In the genomic region with DNA sequence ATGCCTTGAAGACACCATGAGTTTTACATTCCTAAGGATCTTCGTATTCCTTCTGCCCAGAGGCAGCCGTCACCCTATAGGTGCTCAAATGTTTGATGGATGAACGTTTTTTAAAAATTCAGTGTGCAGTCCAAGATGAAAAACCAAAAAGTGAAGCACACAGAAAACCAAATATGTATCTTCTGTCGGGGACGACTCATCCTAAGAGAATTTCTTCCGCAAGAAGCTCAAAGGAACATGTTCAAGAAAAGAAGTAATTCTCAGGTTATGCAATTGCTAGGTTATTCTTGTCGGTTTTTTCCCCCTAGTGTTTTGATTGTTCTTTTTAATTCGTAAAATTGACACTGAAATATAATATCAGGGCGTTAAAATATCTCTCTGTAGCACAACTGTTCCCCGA, we compare ENCODE assay signal across 7 cellular contexts. TPM values are rescaled to one million over a fixed set of nuclear protein-coding genes. Genes with fewer than 3 reads are reported as not detected.
DNase-seq lines count a peak whose midpoint lies in the region; ATAC-seq and TF ChIP-seq lines count a peak whose summit lies in the region.

No MANE protein-coding gene starts in this region.

- H3K9ac ChIP-seq in H9 (ENCODE audit: extremely low read depth, insufficient read length, low read length) (peak overlapping the region; percentile 94), smooth muscle cell (ENCODE audit: low read depth) (peak overlapping the region; percentile 6)

- POLR2A ChIA-PET in T-cell (lab: Charles Lee): no interaction called here

- no peaks in the 10 kb centered on the region for H3K36me3 ChIP-seq in smooth muscle cell (ENCODE audit: low read depth)

- no peak overlapping the region for H3K4ac ChIP-seq in H9 (ENCODE audit: low read depth, low read length)

- H3T11ph ChIP-seq in H9 (ENCODE audit: low read length): no peak overlapping the region

- no peak overlapping the region for H4K8ac ChIP-seq in H9 (replicated peaks; ENCODE audit: insufficient read length, low read depth, low read length)

- H4K91ac ChIP-seq in H9 (ENCODE audit: insufficient read length, low read depth, low read length): no peak overlapping the region

- peaks cover 8% of the 10 kb centered on the region for H3K23me2 ChIP-seq in H9 (ENCODE audit: insufficient read length, low read depth, low read length, poor library complexity, severe bottlenecking)

- CTCF ChIA-PET in T-cell (lab: Charles Lee): interaction anchor here in 1 of 2 donors (2.5 kb wide), 1 partner anchor 12 kb away, joined by 17 read pairs; no protein-coding TSS in a partner anchor

- H3K79me1 ChIP-seq in H9 (ENCODE audit: insufficient read depth, low read depth, low read length, poor library complexity, severe bottlenecking): peaks cover 5% of the 10 kb centered on the region

- H2BK20ac ChIP-seq in H9 (ENCODE audit: low read depth, low read length, poor library complexity, severe bottlenecking): no peak overlapping the region

- H3K36me3 Mint-ChIP-seq in H9 (ENCODE audit: insufficient read depth in 1 of 3, low read depth in 3 of 3) (peaks cover 20 to 32% (median 26%) of the 10 kb centered on the region in 3 experiments), T-cell (no peaks in the 10 kb centered on the region)

- H3K9me3 Mint-ChIP-seq in H9 (no peaks in the 10 kb centered on the region), T-cell (no peaks in the 10 kb centered on the region)

- no peak overlapping the region for H2BK5ac ChIP-seq in H9 (ENCODE audit: insufficient read length, low read length)

- H3K27ac ChIP-seq in H9 (ENCODE audit: insufficient read length, low read depth, low read length) (no peak overlapping the region), smooth muscle cell (ENCODE audit: low read depth) (no peak overlapping the region)

- no peaks in the 10 kb centered on the region for H4K20me1 ChIP-seq in H9 (ENCODE audit: control insufficient read depth, insufficient read depth, insufficient read length)
- no peaks in the 10 kb centered on the region for H4K20me1 ChIP-seq in smooth muscle cell (ENCODE audit: low read depth)

- H3F3A ChIP-seq in smooth muscle cell (ENCODE audit: low read depth): no peaks in the 10 kb centered on the region

- H2BK12ac ChIP-seq in H9 (ENCODE audit: insufficient read length, low read depth, low read length): no peak overlapping the region

- H3K27me3 ChIP-seq in H9 (ENCODE audit: insufficient read depth, low read length): no peaks in the 10 kb centered on the region
- no peaks in the 10 kb centered on the region for H3K27me3 ChIP-seq in smooth muscle cell (ENCODE audit: low read depth)

- H3K23ac ChIP-seq in H9 (ENCODE audit: insufficient read length, low read depth, low read length): no peak overlapping the region

- WGBS in H9 (ENCODE audit: extremely low coverage, insufficient read length, low lambda C conversion rate): no CpG with 5 or more reads among the region's 10 CpGs
- 7% methylated on average over 10 of the region's 10 CpGs for WGBS in smooth muscle cell (ENCODE audit: low lambda C conversion rate)

- TF ChIP-seq CTCF in H9 (conservative IDR thresholded peaks at IDR 0.05) (no peak), foreskin fibroblast (IDR thresholded peaks at IDR 0.05; ENCODE audit: low read depth, low read length) (no peak), smooth muscle cell (IDR thresholded peaks at IDR 0.05; ENCODE audit: borderline replicate concordance, insufficient read depth, poor library complexity, severe bottlenecking) (no peak)

- ATAC-seq in T-cell (replicated peaks in 1 of 4): no peak
- no peak for ATAC-seq in HG02798 (IDR thresholded peaks at IDR 0.05; ENCODE audit: poor library complexity, unreplicated experiment)
- no peak for ATAC-seq in HG03159 (IDR thresholded peaks at IDR 0.05; ENCODE audit: unreplicated experiment)

- no peak overlapping the region for H2AFZ ChIP-seq in H9 (ENCODE audit: low read length)
- H2AFZ ChIP-seq in smooth muscle cell (ENCODE audit: low read depth): peak overlapping the region; percentile 60

- H3K27ac Mint-ChIP-seq in H9 (peak overlapping the region; percentile 68 to 99 (median 99); a peak in 5 of 7 replicates), T-cell (peak overlapping the region in 1 of 2 donors; percentile 76)

- H3K14ac ChIP-seq in H9 (ENCODE audit: insufficient read depth, low read length): peak overlapping the region; percentile 96; the same call in 1 of the 2 replicates

- no peaks in the 10 kb centered on the region for H3K9me3 ChIP-seq in H9 (ENCODE audit: control insufficient read depth, low read depth, low read length)
- no peaks in the 10 kb centered on the region for H3K9me3 ChIP-seq in smooth muscle cell (replicated peaks; ENCODE audit: low read depth)

- H3K27me3 Mint-ChIP-seq in H9 (ENCODE audit: low read depth): peaks cover 24% of the 10 kb centered on the region
- H3K27me3 Mint-ChIP-seq in T-cell: no peaks in the 10 kb centered on the region

- H2BK15ac ChIP-seq in H9 (ENCODE audit: low read depth, low read length): no peak overlapping the region

- no peak overlapping the region for H2AK5ac ChIP-seq in H9 (ENCODE audit: insufficient read length, low read length)

- H3K56ac ChIP-seq in H9 (ENCODE audit: insufficient read length, low read depth, low read length): no peak overlapping the region

- H3K79me2 ChIP-seq in H9 (ENCODE audit: insufficient read depth, low read length) (peaks cover 6% of the 10 kb centered on the region; the same call in 1 of the 2 replicates), smooth muscle cell (ENCODE audit: low read depth) (peaks cover 13% of the 10 kb centered on the region)

- no peak overlapping the region for H4K5ac ChIP-seq in H9 (ENCODE audit: insufficient read length, low read depth, low read length)

- H3K4me2 ChIP-seq in H9 (ENCODE audit: insufficient read depth, insufficient read length, low read length): peak overlapping the region; percentile 92
- peak overlapping the region; percentile 95 for H3K4me2 ChIP-seq in smooth muscle cell

- H3K4me3 Mint-ChIP-seq in H9: peak overlapping the region; percentile 90 to 96
- peak overlapping the region; percentile 89 to 91 (median 89) for H3K4me3 Mint-ChIP-seq in T-cell

- no peak overlapping the region for H2BK120ac ChIP-seq in H9 (ENCODE audit: low read depth, low read length, poor library complexity, severe bottlenecking)

- DNase-seq in H9: no peak
- no peak for DNase-seq in T-cell
- DNase-seq in foreskin fibroblast: peak; percentile 42 to 69
- no peak for DNase-seq in smooth muscle cell (lab: John Stamatoyannopoulos, UW; ENCODE audit: unreplicated experiment)
- no peak for DNase-seq in stimulated activated naive CD4-positive, alpha-beta T cell treated with Interleukin-2 at 50 U/mL for 16 hours (lab: John Stamatoyannopoulos, UW)

- H3K4me3 ChIP-seq in foreskin fibroblast (ENCODE audit: low read depth in 1 of 2, low read length in 2 of 2) (peak overlapping the region; percentile 53 to 65), smooth muscle cell (peak overlapping the region; percentile 76)

- H3K4me1 Mint-ChIP-seq in H9 (peaks cover 18 to 21% of the 10 kb centered on the region in 2 experiments), T-cell (peaks cover 15 to 22% (median 19%) of the 10 kb centered on the region in 3 donors)

- peak overlapping the region; percentile 86 for H3K18ac ChIP-seq in H9 (ENCODE audit: insufficient read length, low read depth, low read length)

- no peaks in the 10 kb centered on the region for H3K4me1 ChIP-seq in H9 (ENCODE audit: insufficient read depth, low read length)
- H3K4me1 ChIP-seq in smooth muscle cell (ENCODE audit: low read depth): peaks cover 8% of the 10 kb centered on the region

RNA-seq across cellular contexts. Expression of a gene that starts 1.4 kb away (rescaled TPM):
- total RNA-seq in H9 (2021) (196 and 200 TPM in 2 replicates), T-cell (10 to 100 TPM; 12.7 to 20.0 (median 17.8) TPM), smooth muscle cell (17.5 and 21.2 TPM in 2 replicates)
- polyA plus RNA-seq in smooth muscle cell: 33.9 and 44.5 TPM in 2 replicates

RNA-seq across cellular contexts. Expression of a gene that starts 29.1 kb away (rescaled TPM):
- 1,609 and 1,663 TPM in 2 replicates for total RNA-seq in H9 (2021)
- total RNA-seq in T-cell: 100 to 1,000 TPM; 669 to 892 (median 718) TPM
- total RNA-seq in smooth muscle cell: 1,100 and 1,184 TPM in 2 replicates
- polyA plus RNA-seq in smooth muscle cell: 2,038 and 2,323 TPM in 2 replicates

Comparison
In these comparisons a context has a peak if more than half of its experiments do, and no peak if none do; other contexts are left out.
1. DNase-seq: peak in foreskin fibroblast (2 of 2); none in H9 (single experiment), T-cell (0 of 34), smooth muscle cell (single experiment) and stimulated activated naive CD4-positive, alpha-beta T cell treated with Interleukin-2 at 50 U/mL for 16 hours (single experiment).